1 cellular context compared by ENCODE assay signal in the genomic region with DNA sequence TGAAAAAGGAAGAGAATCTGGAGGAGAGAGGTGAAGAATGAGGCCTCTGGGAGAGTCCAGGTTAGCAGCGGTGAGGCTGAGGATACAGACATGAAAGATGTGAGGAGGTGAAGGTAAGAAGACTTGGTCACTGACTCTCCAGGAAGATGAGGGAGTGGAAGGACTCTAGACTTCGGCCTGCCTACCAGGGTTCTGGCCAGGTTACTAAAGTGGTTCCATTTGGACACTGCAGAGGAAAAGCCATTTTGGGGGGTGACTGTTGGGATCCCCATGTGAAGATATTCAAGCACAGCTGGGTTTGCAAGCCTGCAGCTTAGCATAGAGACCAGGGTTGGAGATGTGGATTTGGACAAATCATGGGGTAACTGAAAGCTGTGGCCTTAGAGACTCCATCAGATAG.
TF ChIP-seq lines count a peak whose summit lies in the region.

No MANE protein-coding gene starts in this region.

TF ChIP-seq in endothelial cell of umbilical vein, 7 proteins besides CTCF, POLR2A, EP300 and RAD21:
- TF ChIP-seq JUN (IDR thresholded peaks at IDR 0.05; ENCODE audit: borderline replicate concordance, insufficient read depth, insufficient read length, low read depth) = no peak
- TF ChIP-seq GATA2 (IDR thresholded peaks at IDR 0.05; ENCODE audit: insufficient read depth, insufficient read length, low read depth, low read length) = no peak
- no peak for TF ChIP-seq FOS (IDR thresholded peaks at IDR 0.05; ENCODE audit: borderline replicate concordance, insufficient read depth, low read length)
- no peak for TF ChIP-seq EZH2 (IDR thresholded peaks at IDR 0.05; ENCODE audit: borderline replicate concordance, low read depth, low read length, severe bottlenecking)
- TF ChIP-seq POLR2AphosphoS5 (IDR thresholded peaks at IDR 0.05; ENCODE audit: insufficient read depth, low read depth, low read length) = no peak
- TF ChIP-seq, protein P1, sequence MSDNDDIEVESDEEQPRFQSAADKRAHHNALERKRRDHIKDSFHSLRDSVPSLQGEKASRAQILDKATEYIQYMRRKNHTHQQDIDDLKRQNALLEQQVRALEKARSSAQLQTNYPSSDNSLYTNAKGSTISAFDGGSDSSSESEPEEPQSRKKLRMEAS (IDR thresholded peaks at IDR 0.05; ENCODE audit: insufficient read depth, insufficient read length) = no peak
- TF ChIP-seq MYC (IDR thresholded peaks at IDR 0.05; ENCODE audit: low read depth, low read length) = no peak
TF ChIP-seq in endothelial cell of umbilical vein: peak in this region for 0.
